Comparison of ENCODE assay signal across 18 cellular contexts in genomic region chr16:27304881-27305280, GRCh38.
"Had no signal": no experiment of that assay in that cellular context is flagged by ENCODE, and none has a peak within 500 bp of the region (broad histone marks: within the 10 kb centered on the region; RNA-seq: fewer than 3 reads in every experiment).

No MANE protein-coding gene starts in this region.

- H3K4me1 ChIP-seq: colonic mucosa had no signal

- H3K4me3 ChIP-seq: colonic mucosa, esophagus squamous epithelium, hepatocyte had no signal

- ATAC-seq: activated CD4-positive, CD25-positive, alpha-beta regulatory T cell treated with anti-CD3 and anti-CD28 coated beads, Interleukin-2, amount 50 U/mL, for 24 hours; activated T-cell treated with anti-CD3 and anti-CD28 coated beads, Interleukin-2, amount 50 U/mL, for 4 hours; natural killer cell had no signal

- H3K27me3 ChIP-seq: colonic mucosa, esophagus squamous epithelium, hepatocyte had no signal

- H3K4me3 Mint-ChIP-seq: activated T-cell treated with anti-CD3 and anti-CD28 coated beads, Interleukin-2, amount 50 U/mL, for 4 hours; memory B cell; natural killer cell; T-helper 2 cell treated with Interferon-gamma antibody and Interleukin-4, amounts not matched to agents 5 μg/mL and 100 μg/mL, for 36 hours had no signal

- DNase-seq: activated CD4-positive, alpha-beta T cell treated with anti-CD3 and anti-CD28 coated beads, Interleukin-2, amount 50 U/mL, for 4 hours; activated effector memory CD4-positive, alpha-beta T cell treated with Interleukin-2 at 50 U/mL for 16 hours; activated naive CD4-positive, alpha-beta T cell treated with anti-CD3 and anti-CD28 coated beads, Interleukin-2, amount 50 U/mL, for 16 hours; activated T-cell treated with anti-CD3 and anti-CD28 coated beads, Interleukin-2, amount 50 U/mL, for 4 hours; amniotic stem cell; central memory CD4-positive, alpha-beta T cell; colonic mucosa; esophagus squamous epithelium; islet precursor cell; natural killer cell; stimulated activated CD4-positive, alpha-beta T cell treated with anti-CD3 and anti-CD28 coated beads, Interleukin-4, amount 100 ng/mL, for 1 hour; stimulated activated naive CD4-positive, alpha-beta T cell; SW 1271; trophoblast cell had no signal

- H3K36me3 Mint-ChIP-seq: natural killer cell had no signal

- H3K27ac ChIP-seq: colonic mucosa, hepatocyte had no signal

- H3K36me3 ChIP-seq: colonic mucosa, esophagus squamous epithelium had no signal

- H3K27ac Mint-ChIP-seq: memory B cell; T-helper 2 cell treated with Interferon-gamma antibody and Interleukin-4, amounts not matched to agents 5 μg/mL and 100 μg/mL, for 36 hours had no signal

- H3K9me3 ChIP-seq: colonic mucosa, esophagus squamous epithelium had no signal
